9 cellular contexts compared by ENCODE assay signal in genomic region chr7:151233804-151234203, GRCh38. TPM values are rescaled to one million over a fixed set of nuclear protein-coding genes. Genes with fewer than 3 reads are reported as not detected.
A peak's percentile ranks its signal among the peaks of the same experiment; 100 is the strongest.
DNase-seq lines count a peak whose midpoint lies in the region; ATAC-seq, FAIRE-seq and TF ChIP-seq lines count a peak whose summit lies in the region.
"Had no signal": no experiment of that assay in that cellular context is flagged by ENCODE, and none has a peak within 500 bp of the region (broad histone marks: within the 10 kb centered on the region; RNA-seq: fewer than 3 reads in every experiment).

No MANE protein-coding gene starts in this region.

- no peaks in the 10 kb centered on the region for H3K9me3 ChIP-seq in GM12878 (replicated peaks; ENCODE audit: control insufficient read depth, insufficient read depth, low read length)

- POLR2A ChIA-PET in GM12878 (lab: Charles Lee) = no interaction called here

- peak overlapping the region; percentile 7 for H3K56ac ChIP-seq in mesendoderm (ENCODE audit: low read length)

- peaks cover 0 to 11% of the 10 kb centered on the region in 2 experiments; a peak in 3 of 4 replicates for H3K36me3 ChIP-seq in GM12878 (ENCODE audit: control insufficient read depth in 2 of 2, insufficient read depth in 2 of 2, low read length in 1 of 2)
- peaks cover 2% of the 10 kb centered on the region for H3K36me3 ChIP-seq in mesendoderm (ENCODE audit: control insufficient read depth, insufficient read depth, low read length)

- no peak for DNase-seq in stimulated activated naive CD8-positive, alpha-beta T cell treated with anti-CD3 and anti-CD28 coated beads, Interleukin-15, Interleukin-2, amounts not matched to agents 100 U/mL and 50 U/mL, for 24 hours
- DNase-seq in GM12878 (ENCODE audit: low read depth, low spot score) = no peak
- DNase-seq in mesendoderm = no peak
- no peak for DNase-seq in NCI-H2081 (lab: John Stamatoyannopoulos, UW)
- DNase-seq in DMS153 (lab: John Stamatoyannopoulos, UW) = no peak

- peaks cover 5% of the 10 kb centered on the region; the same call in 1 of the 2 replicates for H3K4me1 ChIP-seq in GM12878 (ENCODE audit: control insufficient read depth, insufficient read depth, low read length)
- H3K4me1 ChIP-seq in mesendoderm (ENCODE audit: control insufficient read depth, low read depth, low read length) = peaks cover 2% of the 10 kb centered on the region

- H3K36me3 Mint-ChIP-seq in stimulated activated naive CD8-positive, alpha-beta T cell treated with anti-CD3 and anti-CD28 coated beads, Interleukin-15, Interleukin-2, amounts not matched to agents 100 ng/mL and 50 ng/mL, for 24 hours (ENCODE audit: low read depth) = peaks cover 30% of the 10 kb centered on the region

- no peak for TF ChIP-seq RAD21 in GM12878 (IDR thresholded peaks at IDR 0.05; ENCODE audit: insufficient read depth, low read depth, low read length)

- H2BK15ac ChIP-seq in mesendoderm (replicated peaks; ENCODE audit: low read depth) = no peak overlapping the region

- H3K27me3 ChIP-seq in GM12878 (replicated peaks in 1 of 2; ENCODE audit: control insufficient read depth in 2 of 2, insufficient read depth in 2 of 2, low read length in 1 of 2) (no peaks in the 10 kb centered on the region), mesendoderm (ENCODE audit: insufficient read depth, low read length, poor library complexity) (no peaks in the 10 kb centered on the region)

- no peaks in the 10 kb centered on the region for H3K27me3 Mint-ChIP-seq in stimulated activated naive CD8-positive, alpha-beta T cell treated with anti-CD3 and anti-CD28 coated beads, Interleukin-15, Interleukin-2, amounts not matched to agents 100 ng/mL and 50 ng/mL, for 24 hours

- no peak overlapping the region for H3K4ac ChIP-seq in mesendoderm (ENCODE audit: low read depth, low read length)

- no peak overlapping the region for H2BK5ac ChIP-seq in mesendoderm (ENCODE audit: low read length)

- H3K4me3 Mint-ChIP-seq in stimulated activated naive CD8-positive, alpha-beta T cell treated with anti-CD3 and anti-CD28 coated beads, Interleukin-15, Interleukin-2, amounts not matched to agents 100 ng/mL and 50 ng/mL, for 24 hours = peak overlapping the region; percentile 97

- no peak overlapping the region for H3K23ac ChIP-seq in mesendoderm (ENCODE audit: low read length)

- H3K27ac Mint-ChIP-seq in stimulated activated naive CD8-positive, alpha-beta T cell treated with anti-CD3 and anti-CD28 coated beads, Interleukin-15, Interleukin-2, amounts not matched to agents 100 ng/mL and 50 ng/mL, for 24 hours = peak overlapping the region; percentile 96

- SMC1A ChIA-PET in GM12878 (lab: Charles Lee; ENCODE audit: uncharacterized antibody, unreplicated experiment) = interaction anchor here (3.9 kb wide), 1 partner anchor 9 kb away, joined by 20 read pairs; no protein-coding TSS in a partner anchor

- H3K27ac ChIP-seq in GM12878 (ENCODE audit: control insufficient read depth, insufficient read depth) (peak overlapping the region; percentile 88), mesendoderm (ENCODE audit: low read depth, low read length) (no peak overlapping the region)

- no TSS peak for BruUV-seq in GM12878 (replicated peaks; lab: Mats Ljungman, UMichigan)

- intact Hi-C loops in GM12878 (cut with micrococcal nuclease; ENCODE audit: unreplicated experiment) = no loop called here

- no peak overlapping the region for H2AFZ ChIP-seq in GM12878 (ENCODE audit: control insufficient read depth, low read depth, low read length)

- H2AK5ac ChIP-seq in mesendoderm (ENCODE audit: low read length) = no peak overlapping the region

- no peak for ATAC-seq in stimulated activated naive CD8-positive, alpha-beta T cell treated with anti-CD3 and anti-CD28 coated beads, Interleukin-15, Interleukin-2, amounts not matched to agents 100 U/mL and 50 U/mL, for 24 hours
- ATAC-seq in GM12878 (no peak), GM19463 (IDR thresholded peaks at IDR 0.05; ENCODE audit: unreplicated experiment) (no peak), HG02938 (IDR thresholded peaks at IDR 0.05; ENCODE audit: unreplicated experiment) (no peak)

- no peak for FAIRE-seq in GM12878 (lab: Jason Lieb, UNC)
- FAIRE-seq: colon had no signal

- CTCF ChIA-PET in GM12878 (lab: Yijun Ruan, JAX) = interaction anchor here (1.2 to 4.8 kb wide), 3 partner anchors 10 to 206 kb away, joined by 3 to 52 read pairs (median 4); partner anchors contain the start of gene ABCB8

- TF ChIP-seq EP300 in GM12878 (IDR thresholded peaks at IDR 0.05; ENCODE audit: borderline replicate concordance in 1 of 2, control insufficient read depth in 1 of 2, low read depth in 2 of 2, low read length in 2 of 2) = no peak

- no peak overlapping the region for H2BK120ac ChIP-seq in mesendoderm (ENCODE audit: low read depth, low read length)

- no peaks in the 10 kb centered on the region for H4K20me1 ChIP-seq in GM12878 (ENCODE audit: control insufficient read depth, insufficient read depth)

- H3K4me3 ChIP-seq in GM12878 = peak overlapping the region; percentile 86
- no peak overlapping the region for H3K4me3 ChIP-seq in mesendoderm (ENCODE audit: low read length)

- TF ChIP-seq CTCF in GM12878 (IDR thresholded peaks at IDR 0.05 in 2 of 3, conservative IDR thresholded peaks at IDR 0.05 in 1 of 3; ENCODE audit: control insufficient read depth in 2 of 3, extremely low read depth in 1 of 3, insufficient read depth in 1 of 3, low read depth in 3 of 3, low read length in 3 of 3) = no peak

- TF ChIP-seq POLR2A in GM12878 (IDR thresholded peaks at IDR 0.05; ENCODE audit: low read depth, low read length) = no peak

- H3K9me3 Mint-ChIP-seq in stimulated activated naive CD8-positive, alpha-beta T cell treated with anti-CD3 and anti-CD28 coated beads, Interleukin-15, Interleukin-2, amounts not matched to agents 100 ng/mL and 50 ng/mL, for 24 hours = no peaks in the 10 kb centered on the region

- peak overlapping the region; percentile 79 for H3K4me2 ChIP-seq in GM12878 (ENCODE audit: control insufficient read depth, insufficient read depth)
- H3K4me2 ChIP-seq in mesendoderm (ENCODE audit: low read length) = peak overlapping the region; percentile 91

- peaks cover 35% of the 10 kb centered on the region for H3K79me2 ChIP-seq in GM12878 (ENCODE audit: control insufficient read depth, insufficient read depth, low read length)
- H3K79me2 ChIP-seq in mesendoderm (ENCODE audit: control insufficient read depth, insufficient read depth, low read length) = peaks cover 14% of the 10 kb centered on the region

- H4K8ac ChIP-seq in mesendoderm (ENCODE audit: low read depth, low read length) = no peak overlapping the region

- H4K5ac ChIP-seq in mesendoderm (ENCODE audit: low read length) = no peak overlapping the region

- peaks cover 33% of the 10 kb centered on the region for H3K4me1 Mint-ChIP-seq in stimulated activated naive CD8-positive, alpha-beta T cell treated with anti-CD3 and anti-CD28 coated beads, Interleukin-15, Interleukin-2, amounts not matched to agents 100 ng/mL and 50 ng/mL, for 24 hours (ENCODE audit: low read depth)

- RAD21 ChIA-PET in GM12878 (lab: Charles Lee; ENCODE audit: unreplicated experiment) = no interaction called here

- 85% methylated on average over 9 of the region's 9 CpGs for WGBS in GM12878 (ENCODE audit: insufficient coverage, insufficient replicate concordance, low lambda C conversion rate, missing lambda C conversion rate)
- WGBS in mesendoderm (ENCODE audit: extremely low coverage, insufficient coverage, low lambda C conversion rate) = no CpG with 5 or more reads among the region's 9 CpGs

- H3K18ac ChIP-seq in mesendoderm (ENCODE audit: low read length) = no peak overlapping the region

- H3K9ac ChIP-seq in GM12878 (ENCODE audit: control insufficient read depth, insufficient read depth, low read length) = peak overlapping the region; percentile 98
- peak overlapping the region; percentile 94 for H3K9ac ChIP-seq in mesendoderm (ENCODE audit: low read length)

- in situ Hi-C loops in GM12878 (cut with MboI) = no loop called here

- H3K79me1 ChIP-seq in mesendoderm (ENCODE audit: low read length) = peaks cover 18% of the 10 kb centered on the region

RNA-seq across cellular contexts. Expression of gene CHPF2, which starts 1.5 kb away (rescaled TPM):
- 59.3 and 69.6 TPM in 2 replicates for total RNA-seq in GM12878 (2013; cell fraction: nucleolus; rRNA removed)
- total RNA-seq in GM12878 (2014; rRNA removed) = 23.4 and 25.8 TPM in 2 replicates
- 10.1 and 11.6 TPM in 2 replicates for total RNA-seq in GM12878 (2014; rRNA removed; fragmentation: Illumina TruSeq; extraction: Trizol)
- 31.3 and 33.1 TPM in 2 replicates for total RNA-seq in GM12878 (2021)
- polyA plus RNA-seq in GM12878 (2011; ENCODE audit: low read depth) = 11.3 TPM
- 6.7 and 9.2 TPM in 2 replicates for polyA plus RNA-seq in GM12878 (2011; rRNA removed)
- 13.1 and 17.6 TPM in 2 replicates for polyA plus RNA-seq in GM12878 (2011; cell fraction: cytosol; rRNA removed)
- 96.6 and 98.8 TPM in 2 replicates for polyA plus RNA-seq in GM12878 (2011; cell fraction: nucleus; rRNA removed)
- 19.5 and 28.6 TPM in 2 replicates for polyA plus RNA-seq in GM12878 (2012)
- 3.2 and 9.2 TPM in 2 replicates for polyA plus RNA-seq in GM12878 (2014; fragmentation: Illumina TruSeq; extraction: Trizol)
- under 1 TPM; 0.23 to 0.82 TPM for polyA plus RNA-seq in GM12878 (2014; fragmentation: Nextera tagmentation; extraction: Ambion mirVana)
- polyA plus RNA-seq in GM12878 (2014; rRNA removed) = 24.1 and 28.2 TPM in 2 replicates
- 10 to 100 TPM; 11.4 to 13.4 TPM for polyA plus RNA-seq in GM12878 (2016; fragmentation: Nextera tagmentation; extraction: Ambion mirVana)
- polyA minus RNA-seq in GM12878 (2011; rRNA and poly(A)+ RNA removed) = 10.4 and 22.9 TPM in 2 replicates
- 7.6 and 10.5 TPM in 2 replicates for polyA minus RNA-seq in GM12878 (2011; cell fraction: cytosol; rRNA and poly(A)+ RNA removed)
- polyA minus RNA-seq in GM12878 (2011; cell fraction: nucleus; rRNA and poly(A)+ RNA removed) = 36.0 and 57.0 TPM in 2 replicates
- 7.4 TPM for polyA plus RNA-seq in mesendoderm (2013, experiment 1 of 2)
- 7.9 TPM for polyA plus RNA-seq in mesendoderm (2013, experiment 2 of 2)

RNA-seq across cellular contexts. Expression of gene ABCF2, which starts 6.8 kb away (rescaled TPM):
- 22.9 and 36.3 TPM in 2 replicates for total RNA-seq in GM12878 (2013; cell fraction: nucleolus; rRNA removed)
- total RNA-seq in GM12878 (2014; rRNA removed) (59.4 and 59.8 TPM in 2 replicates), GM12878 (2014; rRNA removed; fragmentation: Illumina TruSeq; extraction: Trizol) (55.4 and 56.2 TPM in 2 replicates), GM12878 (2021) (52.8 and 58.1 TPM in 2 replicates)
- polyA plus RNA-seq in GM12878 (2011; ENCODE audit: low read depth) = 18.9 TPM
- polyA plus RNA-seq in GM12878 (2011; rRNA removed) (15.2 and 29.3 TPM in 2 replicates), GM12878 (2014; fragmentation: Illumina TruSeq; extraction: Trizol) (62.1 and 76.3 TPM in 2 replicates), GM12878 (2014; fragmentation: Nextera tagmentation; extraction: Ambion mirVana) (10 to 100 TPM; 39.6 to 50.9 TPM), GM12878 (2014; rRNA removed) (49.5 and 54.5 TPM in 2 replicates), GM12878 (2016; fragmentation: Nextera tagmentation; extraction: Ambion mirVana) (10 to 100 TPM; 63.9 to 65.8 TPM)
- 42.5 and 47.8 TPM in 2 replicates for polyA plus RNA-seq in GM12878 (2011; cell fraction: cytosol; rRNA removed)
- 38.2 and 45.7 TPM in 2 replicates for polyA plus RNA-seq in GM12878 (2011; cell fraction: nucleus; rRNA removed)
- polyA plus RNA-seq in GM12878 (2012) = 19.8 and 21.2 TPM in 2 replicates
- polyA minus RNA-seq in GM12878 (2011; rRNA and poly(A)+ RNA removed) = 39.4 and 48.2 TPM in 2 replicates
- polyA minus RNA-seq in GM12878 (2011; cell fraction: cytosol; rRNA and poly(A)+ RNA removed) = 11.6 and 19.4 TPM in 2 replicates
- polyA minus RNA-seq in GM12878 (2011; cell fraction: nucleus; rRNA and poly(A)+ RNA removed) = 8.1 and 17.4 TPM in 2 replicates
- polyA plus RNA-seq in mesendoderm (2013, experiment 1 of 2) = 36.4 TPM
- polyA plus RNA-seq in mesendoderm (2013, experiment 2 of 2) = 36.2 TPM

RNA-seq across cellular contexts. Expression of gene SMARCD3, which starts 14.7 kb away (rescaled TPM):
- total RNA-seq in GM12878 (2013; cell fraction: nucleolus; rRNA removed) = not detected in 2 replicates
- total RNA-seq in GM12878 (2014; rRNA removed) = 0.11 TPM in 1 of 2 replicates, not detected in the other
- total RNA-seq in GM12878 (2014; rRNA removed; fragmentation: Illumina TruSeq; extraction: Trizol) = 0.13 and 0.14 TPM in 2 replicates
- 0.51 and 1.4 TPM in 2 replicates for total RNA-seq in GM12878 (2021)
- polyA plus RNA-seq in GM12878 (2011; ENCODE audit: low read depth) = 1.7 TPM
- 0.17 and 0.18 TPM in 2 replicates for polyA plus RNA-seq in GM12878 (2011; rRNA removed)
- 0.17 and 1.4 TPM in 2 replicates for polyA plus RNA-seq in GM12878 (2011; cell fraction: cytosol; rRNA removed)
- polyA plus RNA-seq in GM12878 (2011; cell fraction: nucleus; rRNA removed) = 0.79 and 1.0 TPM in 2 replicates
- 3.2 and 3.6 TPM in 2 replicates for polyA plus RNA-seq in GM12878 (2012)
- polyA plus RNA-seq in GM12878 (2014; fragmentation: Illumina TruSeq; extraction: Trizol) = 0.12 and 0.86 TPM in 2 replicates
- polyA plus RNA-seq in GM12878 (2014; fragmentation: Nextera tagmentation; extraction: Ambion mirVana) = under 1 TPM; 0.11 TPM
- polyA plus RNA-seq in GM12878 (2014; rRNA removed) = 0.34 and 0.63 TPM in 2 replicates
- under 1 TPM; 0.39 to 0.81 TPM for polyA plus RNA-seq in GM12878 (2016; fragmentation: Nextera tagmentation; extraction: Ambion mirVana)
- not detected in 2 replicates for polyA minus RNA-seq in GM12878 (2011; rRNA and poly(A)+ RNA removed)
- polyA minus RNA-seq in GM12878 (2011; cell fraction: cytosol; rRNA and poly(A)+ RNA removed) = not detected in 2 replicates
- not detected in 2 replicates for polyA minus RNA-seq in GM12878 (2011; cell fraction: nucleus; rRNA and poly(A)+ RNA removed)
- polyA plus RNA-seq in mesendoderm (2013, experiment 1 of 2) = 7.4 TPM
- polyA plus RNA-seq in mesendoderm (2013, experiment 2 of 2) = 5.9 TPM

RNA-seq across cellular contexts. Expression of gene H2BK1, which starts 23.5 kb away (rescaled TPM):
- total RNA-seq in GM12878 (2013; cell fraction: nucleolus; rRNA removed) = not detected in 2 replicates
- total RNA-seq in GM12878 (2014; rRNA removed) = not detected in 2 replicates
- not detected in 2 replicates for total RNA-seq in GM12878 (2014; rRNA removed; fragmentation: Illumina TruSeq; extraction: Trizol)
- 0.54 TPM in 1 of 2 replicates, not detected in the other for total RNA-seq in GM12878 (2021)
- polyA plus RNA-seq in GM12878 (2011; ENCODE audit: low read depth) = not detected
- not detected in 2 replicates for polyA plus RNA-seq in GM12878 (2011; rRNA removed)
- polyA plus RNA-seq in GM12878 (2011; cell fraction: cytosol; rRNA removed) = not detected in 2 replicates
- polyA plus RNA-seq in GM12878 (2011; cell fraction: nucleus; rRNA removed) = not detected in 2 replicates
- polyA plus RNA-seq in GM12878 (2012) = not detected in 2 replicates
- polyA plus RNA-seq in GM12878 (2014; fragmentation: Illumina TruSeq; extraction: Trizol) = not detected in 2 replicates
- polyA plus RNA-seq in GM12878 (2014; fragmentation: Nextera tagmentation; extraction: Ambion mirVana) = not detected
- polyA plus RNA-seq in GM12878 (2014; rRNA removed) = not detected in 2 replicates
- not detected for polyA plus RNA-seq in GM12878 (2016; fragmentation: Nextera tagmentation; extraction: Ambion mirVana)
- polyA minus RNA-seq in GM12878 (2011; rRNA and poly(A)+ RNA removed) = not detected in 2 replicates
- polyA minus RNA-seq in GM12878 (2011; cell fraction: cytosol; rRNA and poly(A)+ RNA removed) = not detected in 2 replicates
- polyA minus RNA-seq in GM12878 (2011; cell fraction: nucleus; rRNA and poly(A)+ RNA removed) = 1.1 TPM in 1 of 2 replicates, not detected in the other
- polyA plus RNA-seq in mesendoderm (2013, experiment 1 of 2) = not detected
- polyA plus RNA-seq in mesendoderm (2013, experiment 2 of 2) = not detected

RNA-seq across cellular contexts. Expression of gene ASB10, which starts 46.8 kb away (rescaled TPM):
- not detected in 2 replicates for total RNA-seq in GM12878 (2013; cell fraction: nucleolus; rRNA removed)
- total RNA-seq in GM12878 (2014; rRNA removed) (not detected in 2 replicates), GM12878 (2014; rRNA removed; fragmentation: Illumina TruSeq; extraction: Trizol) (not detected in 2 replicates), GM12878 (2021) (not detected in 2 replicates)
- polyA plus RNA-seq in GM12878 (2011; ENCODE audit: low read depth) = not detected
- polyA plus RNA-seq in GM12878 (2011; rRNA removed) (not detected in 2 replicates), GM12878 (2014; fragmentation: Illumina TruSeq; extraction: Trizol) (not detected in 2 replicates), GM12878 (2014; fragmentation: Nextera tagmentation; extraction: Ambion mirVana) (not detected), GM12878 (2014; rRNA removed) (not detected in 2 replicates), GM12878 (2016; fragmentation: Nextera tagmentation; extraction: Ambion mirVana) (not detected)
- polyA plus RNA-seq in GM12878 (2011; cell fraction: cytosol; rRNA removed) = not detected in 2 replicates
- not detected in 2 replicates for polyA plus RNA-seq in GM12878 (2011; cell fraction: nucleus; rRNA removed)
- not detected in 2 replicates for polyA plus RNA-seq in GM12878 (2012)
- polyA minus RNA-seq in GM12878 (2011; rRNA and poly(A)+ RNA removed) = not detected in 2 replicates
- not detected in 2 replicates for polyA minus RNA-seq in GM12878 (2011; cell fraction: cytosol; rRNA and poly(A)+ RNA removed)
- polyA minus RNA-seq in GM12878 (2011; cell fraction: nucleus; rRNA and poly(A)+ RNA removed) = not detected in 2 replicates
- polyA plus RNA-seq in mesendoderm (2013, experiment 1 of 2) = not detected
- not detected for polyA plus RNA-seq in mesendoderm (2013, experiment 2 of 2)
